Comparison of ENCODE assay signal across 8 cellular contexts in genomic region chr10:110671788-110672579, GRCh38. TPM values are rescaled to one million over a fixed set of nuclear protein-coding genes. Genes with fewer than 3 reads are reported as not detected.
A peak's percentile ranks its signal among the peaks of the same experiment; 100 is the strongest.
DNase-seq lines count a peak whose midpoint lies in the region; ATAC-seq and TF ChIP-seq lines count a peak whose summit lies in the region.

No MANE protein-coding gene starts in this region.

- BruUV-seq in PC-3 (replicated peaks; lab: Mats Ljungman, UMichigan): no TSS peak

- peaks cover 0 to 13% (median 7%) of the 10 kb centered on the region in 10 experiments; a peak in 9 of 20 replicates for H3K4me1 ChIP-seq in BLaER1 treated with 17β-estradiol and CSF1 and Interleukin-3, amounts not matched to agents 10 nM and 100 nM
- H3K4me1 ChIP-seq in PC-3 (ENCODE audit: insufficient read depth, low read length): peaks cover 6% of the 10 kb centered on the region

- peak; percentile 99 for ATAC-seq in GM19025 (IDR thresholded peaks at IDR 0.05; ENCODE audit: low read depth, unreplicated experiment)
- ATAC-seq in HG03159 (IDR thresholded peaks at IDR 0.05; ENCODE audit: unreplicated experiment): peak; percentile 99
- ATAC-seq in PC-3: peak; percentile 97
- ATAC-seq in stimulated activated naive CD8-positive, alpha-beta T cell treated with anti-CD3 and anti-CD28 coated beads, Interleukin-15, amount 100 ng/mL, for 72 hours: peak; percentile 98

- peaks cover 2% of the 10 kb centered on the region for H3K4me1 Mint-ChIP-seq in activated T-helper 2 cell treated with anti-CD3 and anti-CD28 coated beads, Interferon-gamma antibody, Interleukin-2, Interleukin-4, amounts not matched to agents 10 μg/mL and 5 μg/mL and 100 μg/mL, durations not matched to agents 14 hours and 24 hours and 36 hours (ENCODE audit: low read depth)
- peaks cover 10% of the 10 kb centered on the region for H3K4me1 Mint-ChIP-seq in neural crest cell
- peaks cover 6% of the 10 kb centered on the region for H3K4me1 Mint-ChIP-seq in stimulated activated naive CD8-positive, alpha-beta T cell treated with anti-CD3 and anti-CD28 coated beads, Interleukin-15, amount 100 ng/mL, for 72 hours

- no peaks in the 10 kb centered on the region for H3K79me2 ChIP-seq in PC-3 (ENCODE audit: low read length)

- H3K4me3 ChIP-seq in BLaER1 treated with 17β-estradiol and CSF1 and Interleukin-3, amounts not matched to agents 10 nM and 100 nM: peak overlapping the region; percentile 68 to 79 (median 72)
- H3K4me3 ChIP-seq in PC-3 (ENCODE audit: low read length): peak overlapping the region; percentile 83
- H3K4me3 ChIP-seq in fibroblast of villous mesenchyme (ENCODE audit: low read depth, low read length): peak overlapping the region; percentile 71

- H2AFZ ChIP-seq in PC-3 (ENCODE audit: low read length): peak overlapping the region; percentile 99

- H3F3A ChIP-seq in PC-3 (ENCODE audit: low read length, unreplicated experiment): no peaks in the 10 kb centered on the region

- peak overlapping the region; percentile 84 for H3K4me3 Mint-ChIP-seq in activated T-helper 2 cell treated with anti-CD3 and anti-CD28 coated beads, Interferon-gamma antibody, Interleukin-2, Interleukin-4, amounts not matched to agents 10 μg/mL and 5 μg/mL and 100 μg/mL, durations not matched to agents 14 hours and 24 hours and 36 hours (ENCODE audit: low read depth)
- peak overlapping the region; percentile 83 for H3K4me3 Mint-ChIP-seq in neural crest cell
- peak overlapping the region; percentile 90 to 96 for H3K4me3 Mint-ChIP-seq in stimulated activated naive CD8-positive, alpha-beta T cell treated with anti-CD3 and anti-CD28 coated beads, Interleukin-15, amount 100 ng/mL, for 72 hours

- no peaks in the 10 kb centered on the region for H3K9me3 ChIP-seq in BLaER1 treated with 17β-estradiol and CSF1 and Interleukin-3, amounts not matched to agents 10 nM and 100 nM (replicated peaks in 1 of 11)
- no peaks in the 10 kb centered on the region for H3K9me3 ChIP-seq in PC-3 (ENCODE audit: low read length)

- intact Hi-C loops in PC-3 (cut with micrococcal nuclease): loop anchor here (1.0 kb wide), 1 partner anchor 62 kb away; no protein-coding TSS in a partner anchor
- intact Hi-C loops in activated T-helper 2 cell treated with anti-CD3 and anti-CD28 coated beads, Interferon-gamma antibody, Interleukin-2, Interleukin-4, amounts not matched to agents 10 μg/mL and 5 μg/mL and 100 μg/mL, durations not matched to agents 14 hours and 24 hours and 36 hours (cut with micrococcal nuclease): loop anchor here (1.0 to 2.0 kb wide), 3 partner anchors 21 to 367 kb away; partner anchors contain the start of gene SMNDC1

- CTCF ChIA-PET in PC-3 (lab: Charles Lee): interaction anchor here (0.6 to 1.8 kb wide), 6 partner anchors 11 to 72 kb away, joined by 3 to 9 read pairs (median 4); no protein-coding TSS in a partner anchor

- no peaks in the 10 kb centered on the region for H3K9me2 ChIP-seq in PC-3 (replicated peaks; ENCODE audit: low read length)

- H3K4me2 ChIP-seq in BLaER1 treated with 17β-estradiol and CSF1 and Interleukin-3, amounts not matched to agents 10 nM and 100 nM: peak overlapping the region; percentile 64 to 94 (median 84)
- H3K4me2 ChIP-seq in PC-3 (ENCODE audit: low read length): peak overlapping the region; percentile 96

- H3K27ac ChIP-seq in BLaER1 treated with 17β-estradiol and CSF1 and Interleukin-3, amounts not matched to agents 10 nM and 100 nM: peak overlapping the region; percentile 70 to 90 (median 80)
- no peak overlapping the region for H3K27ac ChIP-seq in PC-3 (ENCODE audit: low read length)

- TF ChIP-seq CTCF in PC-3 (conservative IDR thresholded peaks at IDR 0.05; ENCODE audit: low read depth, low read length) (peak; percentile 81), fibroblast of villous mesenchyme (IDR thresholded peaks at IDR 0.05; ENCODE audit: insufficient read depth, low read depth, low read length) (peak; percentile 99), neural crest cell (conservative IDR thresholded peaks at IDR 0.05) (peak; percentile 89)

- POLR2A ChIA-PET in PC-3 (lab: Charles Lee; ENCODE audit: unreplicated experiment): interaction anchor here (0.6 kb wide), 1 partner anchor 11 kb away, joined by 4 read pairs; no protein-coding TSS in a partner anchor

- H3K27me3 ChIP-seq in BLaER1 treated with 17β-estradiol and CSF1 and Interleukin-3, amounts not matched to agents 10 nM and 100 nM: no peaks in the 10 kb centered on the region
- H3K27me3 ChIP-seq in PC-3 (ENCODE audit: low read length): no peaks in the 10 kb centered on the region

- no peak overlapping the region for H3K27ac Mint-ChIP-seq in activated T-helper 2 cell treated with anti-CD3 and anti-CD28 coated beads, Interferon-gamma antibody, Interleukin-2, Interleukin-4, amounts not matched to agents 10 μg/mL and 5 μg/mL and 100 μg/mL, durations not matched to agents 14 hours and 24 hours and 36 hours
- no peak overlapping the region for H3K27ac Mint-ChIP-seq in neural crest cell (ENCODE audit: unreplicated experiment)
- H3K27ac Mint-ChIP-seq in stimulated activated naive CD8-positive, alpha-beta T cell treated with anti-CD3 and anti-CD28 coated beads, Interleukin-15, amount 100 ng/mL, for 72 hours: peak overlapping the region; percentile 92 to 93

- no peaks in the 10 kb centered on the region for H3K36me3 Mint-ChIP-seq in activated T-helper 2 cell treated with anti-CD3 and anti-CD28 coated beads, Interferon-gamma antibody, Interleukin-2, Interleukin-4, amounts not matched to agents 10 μg/mL and 5 μg/mL and 100 μg/mL, durations not matched to agents 14 hours and 24 hours and 36 hours (ENCODE audit: low read depth)
- no peaks in the 10 kb centered on the region for H3K36me3 Mint-ChIP-seq in neural crest cell (ENCODE audit: low read depth)

- peaks cover 51% of the 10 kb centered on the region for H3K27me3 Mint-ChIP-seq in activated T-helper 2 cell treated with anti-CD3 and anti-CD28 coated beads, Interferon-gamma antibody, Interleukin-2, Interleukin-4, amounts not matched to agents 10 μg/mL and 5 μg/mL and 100 μg/mL, durations not matched to agents 14 hours and 24 hours and 36 hours (ENCODE audit: low read depth)
- H3K27me3 Mint-ChIP-seq in neural crest cell (ENCODE audit: low read depth): peaks cover 66% of the 10 kb centered on the region
- peaks cover 43% of the 10 kb centered on the region for H3K27me3 Mint-ChIP-seq in stimulated activated naive CD8-positive, alpha-beta T cell treated with anti-CD3 and anti-CD28 coated beads, Interleukin-15, amount 100 ng/mL, for 72 hours

- DNase-seq in PC-3 (peak; percentile 68), fibroblast of villous mesenchyme (ENCODE audit: low read depth) (peak; percentile 68), neural crest cell (ENCODE audit: low read depth, low spot score) (peak; percentile 75)
- peak; percentile 51 for DNase-seq in activated T-helper 2 cell treated with anti-CD3 and anti-CD28 coated beads, Interferon-gamma antibody, Interleukin-2, Interleukin-4, amounts not matched to agents 10 μg/mL and 5 μg/mL and 100 μg/mL, durations not matched to agents 14 hours and 24 hours and 36 hours (ENCODE audit: low spot score)
- peak; percentile 80 to 81 for DNase-seq in stimulated activated naive CD8-positive, alpha-beta T cell treated with anti-CD3 and anti-CD28 coated beads, Interleukin-15, amount 100 ng/mL, for 72 hours

- no peaks in the 10 kb centered on the region for H3K9me3 Mint-ChIP-seq in activated T-helper 2 cell treated with anti-CD3 and anti-CD28 coated beads, Interferon-gamma antibody, Interleukin-2, Interleukin-4, amounts not matched to agents 10 μg/mL and 5 μg/mL and 100 μg/mL, durations not matched to agents 14 hours and 24 hours and 36 hours
- no peaks in the 10 kb centered on the region for H3K9me3 Mint-ChIP-seq in neural crest cell
- H3K9me3 Mint-ChIP-seq in stimulated activated naive CD8-positive, alpha-beta T cell treated with anti-CD3 and anti-CD28 coated beads, Interleukin-15, amount 100 ng/mL, for 72 hours: no peaks in the 10 kb centered on the region

- H3K9ac ChIP-seq in BLaER1 treated with 17β-estradiol and CSF1 and Interleukin-3, amounts not matched to agents 10 nM and 100 nM: peak overlapping the region; percentile 76 to 90 (median 84)
- peak overlapping the region; percentile 55 for H3K9ac ChIP-seq in PC-3 (ENCODE audit: low read length)

- no peaks in the 10 kb centered on the region for H4K20me1 ChIP-seq in BLaER1 treated with 17β-estradiol and CSF1 and Interleukin-3, amounts not matched to agents 10 nM and 100 nM
- H4K20me1 ChIP-seq in PC-3 (ENCODE audit: low read length): no peaks in the 10 kb centered on the region

- no peaks in the 10 kb centered on the region for H3K36me3 ChIP-seq in BLaER1 treated with 17β-estradiol and CSF1 and Interleukin-3, amounts not matched to agents 10 nM and 100 nM
- H3K36me3 ChIP-seq in PC-3 (ENCODE audit: low read depth, low read length): no peaks in the 10 kb centered on the region

RNA-seq across cellular contexts. Expression of gene RBM20, which starts 27.8 kb away (rescaled TPM):
- 0.40 and 1.3 TPM in 2 replicates for total RNA-seq in PC-3 (2014; rRNA removed)
- 0.02 TPM in 1 of 2 replicates, not detected in the other for total RNA-seq in activated T-helper 2 cell treated with anti-CD3 and anti-CD28 coated beads, Interferon-gamma antibody, Interleukin-2, Interleukin-4, amounts not matched to agents 10 μg/mL and 5 μg/mL and 100 μg/mL, durations not matched to agents 14 hours and 24 hours and 36 hours
- total RNA-seq in fibroblast of villous mesenchyme: under 0.01 and 0.32 TPM in 2 replicates
- 0.58 and 0.61 TPM in 2 replicates for total RNA-seq in neural crest cell

Comparison
In these comparisons a context has a peak if more than half of its experiments do, and no peak if none do; other contexts are left out.
1. H3K27ac Mint-ChIP-seq: peak in stimulated activated naive CD8-positive, alpha-beta T cell treated with anti-CD3 and anti-CD28 coated beads, Interleukin-15, amount 100 ng/mL, for 72 hours (2 of 2); none in activated T-helper 2 cell treated with anti-CD3 and anti-CD28 coated beads, Interferon-gamma antibody, Interleukin-2, Interleukin-4, amounts not matched to agents 10 μg/mL and 5 μg/mL and 100 μg/mL, durations not matched to agents 14 hours and 24 hours and 36 hours (single experiment) and neural crest cell (single experiment).
2. Peak in every context shown above with its lines, with median percentiles within 50 percentile points of each other: H3K4me3 ChIP-seq, ATAC-seq, DNase-seq, CTCF ChIP-seq and H3K4me3 Mint-ChIP-seq.